In the genomic region with DNA sequence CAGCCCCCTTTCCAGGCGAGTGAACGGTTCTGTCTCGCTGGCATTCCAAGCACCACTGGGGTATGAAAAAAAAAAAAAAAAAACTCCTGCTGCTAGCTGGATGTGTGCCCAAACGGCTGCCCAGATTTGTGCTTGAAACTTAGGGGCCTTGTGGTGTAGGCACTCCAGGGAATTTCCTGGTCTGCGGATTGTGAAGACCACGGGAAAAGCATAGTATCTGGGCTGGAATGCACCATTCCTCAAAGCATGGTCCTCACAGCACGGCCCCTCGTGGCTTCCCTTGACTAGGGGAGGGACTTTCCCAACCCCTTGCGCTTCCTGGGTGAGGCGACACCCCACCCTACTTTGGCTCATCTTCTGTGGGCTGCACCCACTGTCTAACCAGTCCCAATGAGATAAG, we compare ENCODE assay signal across 17 cellular contexts.
DNase-seq lines count a peak whose midpoint lies in the region; ATAC-seq and TF ChIP-seq lines count a peak whose summit lies in the region.
"Had no signal": no experiment of that assay in that cellular context is flagged by ENCODE, and none has a peak within 500 bp of the region (broad histone marks: within the 10 kb centered on the region; RNA-seq: fewer than 3 reads in every experiment).

No MANE protein-coding gene starts in this region.

- no peak for TF ChIP-seq CTCF in astrocyte of the spinal cord (IDR thresholded peaks at IDR 0.05; ENCODE audit: low read depth, low read length)

- H3K4me3 ChIP-seq in astrocyte of the spinal cord (ENCODE audit: low read depth, low read length) (no peak overlapping the region), neuronal stem cell (ENCODE audit: low read length in 2 of 2) (no peak overlapping the region)

- H3K4me1 ChIP-seq in neuronal stem cell (ENCODE audit: control insufficient read depth in 2 of 2, insufficient read depth in 1 of 2, low read depth in 1 of 2, low read length in 2 of 2) = no peaks in the 10 kb centered on the region

- no peak overlapping the region for H3K27ac ChIP-seq in neuronal stem cell (replicated peaks; ENCODE audit: low read length)
- H3K27ac ChIP-seq: 22Rv1, RWPE1 had no signal

- WGBS in neuronal stem cell (ENCODE audit: extremely low coverage in 2 of 2, insufficient read length in 2 of 2, insufficient replicate concordance in 1 of 2), 2 donors = no CpG with 5 or more reads among the region's 10 CpGs

- H3K9ac ChIP-seq in neuronal stem cell (ENCODE audit: low read depth, low read length, poor library complexity) = no peak overlapping the region

- H3K14ac ChIP-seq in neuronal stem cell (ENCODE audit: low read length) = no peak overlapping the region

- H2BK5ac ChIP-seq in neuronal stem cell (ENCODE audit: low read length) = no peak overlapping the region

- H2BK12ac ChIP-seq in neuronal stem cell (ENCODE audit: low read length) = no peak overlapping the region

- no peaks in the 10 kb centered on the region for H3K9me3 ChIP-seq in neuronal stem cell (replicated peaks in 1 of 2; ENCODE audit: control insufficient read depth in 2 of 2, insufficient read depth in 1 of 2, low read depth in 1 of 2, low read length in 2 of 2)

- H3K23ac ChIP-seq in neuronal stem cell (ENCODE audit: low read depth, low read length, poor library complexity) = no peak overlapping the region

- peaks cover 0 to 13% (median 0%) of the 10 kb centered on the region in 3 experiments for H3K27me3 ChIP-seq in neuronal stem cell (ENCODE audit: control insufficient read depth in 3 of 3, insufficient read depth in 3 of 3, low read depth in 1 of 3, low read length in 3 of 3)

- no peaks in the 10 kb centered on the region for H3K79me1 ChIP-seq in neuronal stem cell (ENCODE audit: low read depth, low read length)

- no peak overlapping the region for H4K91ac ChIP-seq in neuronal stem cell (ENCODE audit: low read depth, low read length, poor library complexity)

- H3K4ac ChIP-seq in neuronal stem cell (ENCODE audit: low read length) = no peak overlapping the region

- H2AFZ ChIP-seq in neuronal stem cell (ENCODE audit: low read length) = no peak overlapping the region

- H2BK15ac ChIP-seq in neuronal stem cell (ENCODE audit: low read length) = no peak overlapping the region

- ATAC-seq in GM21367 (IDR thresholded peaks at IDR 0.05; ENCODE audit: unreplicated experiment) (no peak), GM19397 (IDR thresholded peaks at IDR 0.05; ENCODE audit: unreplicated experiment) (no peak), HG02759 (IDR thresholded peaks at IDR 0.05; ENCODE audit: unreplicated experiment) (no peak)

- H3K36me3 ChIP-seq in neuronal stem cell (replicated peaks in 1 of 2; ENCODE audit: control insufficient read depth in 2 of 2, insufficient read depth in 2 of 2, low read length in 2 of 2) = no peaks in the 10 kb centered on the region

- H3K18ac ChIP-seq in neuronal stem cell (ENCODE audit: low read length) = no peak overlapping the region

- no peak overlapping the region for H3K4me2 ChIP-seq in neuronal stem cell (ENCODE audit: insufficient read depth, low read length, poor library complexity, severe bottlenecking)

- no peak overlapping the region for H4K8ac ChIP-seq in neuronal stem cell (ENCODE audit: low read depth, low read length)

- no peak overlapping the region for H2BK120ac ChIP-seq in neuronal stem cell (ENCODE audit: low read depth, low read length)

- H2AK5ac ChIP-seq in neuronal stem cell (ENCODE audit: low read depth, low read length) = peak overlapping the region; percentile 68

- DNase-seq in NCI-H345 (lab: John Stamatoyannopoulos, UW) (peak; percentile 16), NCI-H345 treated with DMSO at 0.1 percent for 48 hours (lab: John Stamatoyannopoulos, UW; ENCODE audit: unreplicated experiment) (no peak), astrocyte of the spinal cord (ENCODE audit: low read depth, low spot score) (peak; percentile 76), neuronal stem cell (ENCODE audit: low spot score) (no peak), NCI-H187 (lab: John Stamatoyannopoulos, UW) (no peak)
- DNase-seq: DMS79 treated with DMSO at 0.1 percent for 48 hours, MM.1S, NCI-H1092, NCI-H2081 treated with DMSO at 0.1 percent for 48 hours, NCI-H510A treated with DMSO at 0.1 percent for 48 hours, NCI-H82, SIG-M5 had no signal

- in situ Hi-C loops in astrocyte of the spinal cord (cut with HindIII; ENCODE audit: low sequenced_read_pairs) = no loop called here

Comparison
In these comparisons a context has a peak if more than half of its experiments do, and no peak if none do; other contexts are left out.
1. DNase-seq: peak in NCI-H345 (single experiment) and astrocyte of the spinal cord (single experiment); none in NCI-H345 treated with DMSO at 0.1 percent for 48 hours (single experiment), neuronal stem cell (single experiment) and NCI-H187 (0 of 2).